25 cellular contexts compared by ENCODE assay signal in the genomic region with DNA sequence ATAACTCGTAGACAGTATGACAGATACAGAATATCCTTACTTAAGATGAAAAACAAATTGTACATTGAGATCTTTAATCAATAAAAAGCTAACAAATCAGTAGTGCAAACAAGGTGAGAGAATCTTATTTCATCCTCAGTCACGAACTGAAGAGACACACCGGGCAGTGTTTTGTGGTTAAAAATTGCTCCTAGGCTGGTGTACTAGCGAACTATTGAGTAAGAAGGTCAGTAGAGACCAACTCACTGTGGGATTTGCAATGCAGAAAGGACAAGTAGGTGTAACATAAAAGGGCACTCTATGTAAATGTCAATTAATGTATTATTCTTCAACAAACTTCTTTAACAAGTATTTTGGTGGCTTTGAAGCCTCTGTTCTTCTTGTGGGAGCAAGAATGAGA.
DNase-seq lines count a peak whose midpoint lies in the region; ATAC-seq, FAIRE-seq and TF ChIP-seq lines count a peak whose summit lies in the region.
"Had no signal": no experiment of that assay in that cellular context is flagged by ENCODE, and none has a peak within 500 bp of the region (broad histone marks: within the 10 kb centered on the region; RNA-seq: fewer than 3 reads in every experiment).

No MANE protein-coding gene starts in this region.

- TF ChIP-seq EP300 in HepG2 (IDR thresholded peaks at IDR 0.05; ENCODE audit: low read depth in 2 of 2, low read length in 2 of 2) (no peak), HepG2 (CRISPR knock-in tag; IDR thresholded peaks at IDR 0.05; ENCODE audit: borderline replicate concordance) (no peak)

- H3K27ac ChIP-seq in HepG2 (ENCODE audit: extremely low read length, insufficient read depth, low read length) (no peak overlapping the region), right lobe of liver (peak overlapping the region in 2 of 3 donors; percentile 11 to 34), RWPE1 (no peak overlapping the region)
- H3K27ac ChIP-seq: BLaER1 had no signal

- POLR2A ChIA-PET in HepG2 (lab: Yijun Ruan, JAX), result no interaction called here
- POLR2A ChIA-PET in RWPE1 (lab: Yijun Ruan, JAX; ENCODE audit: low non-redundant PET), result no interaction called here

- H3K9ac ChIP-seq in HepG2 (ENCODE audit: insufficient read depth, low read depth, low read length), result no peak overlapping the region
- H3K9ac ChIP-seq: BLaER1 had no signal

- H3K4me2 ChIP-seq in HepG2 (ENCODE audit: low read depth, low read length), result no peak overlapping the region
- H3K4me2 ChIP-seq: BLaER1 had no signal

- no peak for DNase-seq in HepG2 (ENCODE audit: low spot score)
- DNase-seq in right lobe of liver, result no peak
- no peak for DNase-seq in RWPE1 (ENCODE audit: low spot score)
- DNase-seq in HK-2 (ENCODE audit: unreplicated experiment), result no peak
- no peak for DNase-seq in iPS-NIHi11 (ENCODE audit: low spot score)
- DNase-seq: 8988T; ACHN; BE2C; C1 segment of cervical spinal cord; CD4-positive, alpha-beta memory T cell; CD4-positive, CD25-positive, alpha-beta regulatory T cell; CD8-positive, alpha-beta memory T cell; COR-L47; DMS 273 treated with DMSO at 0.1 percent for 48 hours; DMS153; DMS53; DMS79; DND-41; EL; GDM1 had no signal

- no peaks in the 10 kb centered on the region for H4K20me1 ChIP-seq in HepG2 (ENCODE audit: insufficient read depth, low read length)
- H4K20me1 ChIP-seq: BLaER1 had no signal

- H3K36me3 ChIP-seq in HepG2 (replicated peaks in 1 of 2; ENCODE audit: control insufficient read depth in 1 of 2, insufficient read depth in 2 of 2, low read length in 2 of 2) (no peaks in the 10 kb centered on the region), right lobe of liver (no peaks in the 10 kb centered on the region)
- H3K36me3 ChIP-seq: BE2C, BLaER1 had no signal

- peak; percentile 43; the same call in 1 of the 3 replicates for ATAC-seq in HepG2
- ATAC-seq in right lobe of liver, result peak; percentile 80 to 96 (median 88)
- ATAC-seq: GM12878 had no signal

- intact Hi-C loops in HepG2 (cut with micrococcal nuclease; ENCODE audit: unreplicated experiment), result no loop called here
- intact Hi-C loops in right lobe of liver (cut with DNase I), result no loop called here

- TF ChIP-seq POLR2A in HepG2 (IDR thresholded peaks at IDR 0.05; ENCODE audit: insufficient read depth in 1 of 2, low read depth in 2 of 2, low read length in 2 of 2) (no peak), right lobe of liver (IDR thresholded peaks at IDR 0.05) (no peak)

- 1% methylated on average over 4 of the region's 4 CpGs for WGBS in HepG2 (ENCODE audit: low lambda C conversion rate)
- 35% methylated on average over 4 of the region's 4 CpGs for WGBS in right lobe of liver (ENCODE audit: insufficient coverage, low coverage, low lambda C conversion rate, missing lambda C conversion rate)

- no peaks in the 10 kb centered on the region for H3K9me3 ChIP-seq in HepG2 (ENCODE audit: low read length)
- H3K9me3 ChIP-seq in right lobe of liver, result no peaks in the 10 kb centered on the region
- H3K9me3 ChIP-seq: BE2C, BLaER1 had no signal

- FAIRE-seq in HepG2 (lab: Jason Lieb, UNC), result no peak
- FAIRE-seq: A204.1, GM12878, GM12892, GM18507 had no signal

- H2AFZ ChIP-seq in HepG2 (ENCODE audit: low read length), result no peak overlapping the region

- H3K4me3 ChIP-seq in HepG2 (replicated peaks in 1 of 3; ENCODE audit: insufficient read depth in 1 of 3, low read depth in 2 of 3, low read length in 3 of 3), result no peak overlapping the region
- H3K4me3 ChIP-seq in right lobe of liver, result no peak overlapping the region
- H3K4me3 ChIP-seq: BLaER1, GM12878 had no signal

- TF ChIP-seq RAD21 in HepG2 (CRISPR knock-in tag; IDR thresholded peaks at IDR 0.05), result no peak

- no peaks in the 10 kb centered on the region for H3K79me2 ChIP-seq in HepG2 (ENCODE audit: insufficient read depth, low read length)

- H3K27me3 ChIP-seq in HepG2 (ENCODE audit: control insufficient read depth in 1 of 2, insufficient read depth in 2 of 2, low read length in 2 of 2), result no peaks in the 10 kb centered on the region
- no peaks in the 10 kb centered on the region for H3K27me3 ChIP-seq in right lobe of liver
- H3K27me3 ChIP-seq: BE2C, BLaER1 had no signal

- CTCF ChIA-PET in HepG2 (lab: Yijun Ruan, JAX; ENCODE audit: low intra/inter-chr PET ratio, low total read pairs) (no interaction called here), RWPE1 (lab: Yijun Ruan, JAX) (no interaction called here)

- TF ChIP-seq CTCF in HepG2 (CRISPR knock-in tag; IDR thresholded peaks at IDR 0.05) (no peak), right lobe of liver (IDR thresholded peaks at IDR 0.05) (no peak), RWPE1 (conservative IDR thresholded peaks at IDR 0.05; ENCODE audit: low read depth) (no peak)

- H3K4me1 ChIP-seq in HepG2 (ENCODE audit: insufficient read depth, low read length), result peaks cover 6% of the 10 kb centered on the region; the same call in 1 of the 2 replicates
- H3K4me1 ChIP-seq in right lobe of liver, result peaks cover 0 to 7% (median 0%) of the 10 kb centered on the region in 4 donors
- H3K4me1 ChIP-seq: BE2C had no signal

- no TSS peak for BruUV-seq in HepG2 (replicated peaks; lab: Mats Ljungman, UMichigan)

- in situ Hi-C loops in HepG2 (cut with HindIII; ENCODE audit: extremely low pct_ligation_motif_present, low pct_unique_long_range_greater_than_20kb), result no loop called here

TF ChIP-seq in HepG2, 621 proteins besides CTCF, POLR2A, EP300 and RAD21:
- TF ChIP-seq BCL6 (CRISPR knock-in tag; IDR thresholded peaks at IDR 0.05), result no peak
- TF ChIP-seq CBX2 (IDR thresholded peaks at IDR 0.05; ENCODE audit: low read depth, low read length), result no peak
- no peak for TF ChIP-seq CBX2 (CRISPR knock-in tag; IDR thresholded peaks at IDR 0.05; ENCODE audit: low read depth)
- TF ChIP-seq HMGA1 (CRISPR knock-in tag; conservative IDR thresholded peaks at IDR 0.05), result no peak

Comparison
In these comparisons a context has a peak if more than half of its experiments do, and no peak if none do; other contexts are left out.
1. H3K27ac ChIP-seq: peak in right lobe of liver (2 of 3); none in HepG2 (single experiment) and RWPE1 (single experiment).